Comparison of ENCODE assay signal across 12 cellular contexts in genomic region chr3:13416002-13416793, GRCh38. TPM values are rescaled to one million over a fixed set of nuclear protein-coding genes. Genes with fewer than 3 reads are reported as not detected.
DNase-seq lines count a peak whose midpoint lies in the region; ATAC-seq and TF ChIP-seq lines count a peak whose summit lies in the region.
"Had no signal": no experiment of that assay in that cellular context is flagged by ENCODE, and none has a peak within 500 bp of the region (broad histone marks: within the 10 kb centered on the region; RNA-seq: fewer than 3 reads in every experiment).

No MANE protein-coding gene starts in this region.

- H3K4me3 ChIP-seq in GM06990 (replicated peaks; ENCODE audit: low read depth, low read length) (peak overlapping the region; percentile 76), KMS-11 (IDR thresholded peaks at IDR 0.05; ENCODE audit: insufficient read depth, low read depth, low read length) (no peak overlapping the region)
- H3K4me3 ChIP-seq: gastroesophageal sphincter, ovary, SJSA1 had no signal

- H3K27ac ChIP-seq in KMS-11, result no peak overlapping the region
- H3K27ac ChIP-seq: gastroesophageal sphincter, ovary, SJSA1 had no signal

- DNase-seq in GM06990 (ENCODE audit: extremely low read depth, insufficient read length), result no peak
- peak in 1 of 2 donors; percentile 14 for DNase-seq in activated naive CD4-positive, alpha-beta T cell treated with anti-CD3 and anti-CD28 coated beads, Interleukin-2, amount 50 U/mL, for 72 hours (ENCODE audit: low spot score in 2 of 2)
- DNase-seq in neural crest cell (ENCODE audit: low read depth, low spot score), result no peak
- DNase-seq in hypothalamus (lab: John Stamatoyannopoulos, UW), result no peak
- no peak for DNase-seq in globus pallidus (ENCODE audit: low spot score)
- DNase-seq in kidney tubule cell (ENCODE audit: low spot score), result no peak
- DNase-seq: NCI-H1048, ovary had no signal

- peak overlapping the region; percentile 44; the same call in 1 of the 2 replicates for H3K4me2 ChIP-seq in KMS-11

- H3K27ac Mint-ChIP-seq in activated naive CD4-positive, alpha-beta T cell treated with anti-CD3 and anti-CD28 coated beads, Interleukin-2, amount 50 U/mL, for 72 hours, result peak overlapping the region; percentile 89 to 94
- no peak overlapping the region for H3K27ac Mint-ChIP-seq in neural crest cell (ENCODE audit: unreplicated experiment)

- peak overlapping the region; percentile 76 for H3K4me3 Mint-ChIP-seq in neural crest cell

- peaks cover 3% of the 10 kb centered on the region for H3K27me3 Mint-ChIP-seq in neural crest cell (ENCODE audit: low read depth)

- peaks cover 17 to 21% of the 10 kb centered on the region in 2 donors for H3K36me3 Mint-ChIP-seq in activated naive CD4-positive, alpha-beta T cell treated with anti-CD3 and anti-CD28 coated beads, Interleukin-2, amount 50 U/mL, for 72 hours
- H3K36me3 Mint-ChIP-seq in neural crest cell (ENCODE audit: low read depth), result no peaks in the 10 kb centered on the region

- H4K20me1 ChIP-seq in KMS-11 (ENCODE audit: insufficient read depth), result peaks cover 32% of the 10 kb centered on the region

- no peak for ATAC-seq in activated naive CD4-positive, alpha-beta T cell treated with anti-CD3 and anti-CD28 coated beads, Interleukin-2, amount 50 U/mL, for 72 hours
- ATAC-seq in HG02798 (IDR thresholded peaks at IDR 0.05; ENCODE audit: poor library complexity, unreplicated experiment), result no peak
- ATAC-seq: gastroesophageal sphincter had no signal

- H2AFZ ChIP-seq in KMS-11 (ENCODE audit: low read depth), result no peak overlapping the region

- H3K4me1 Mint-ChIP-seq in neural crest cell, result peaks cover 27% of the 10 kb centered on the region

- H3K4me1 ChIP-seq in KMS-11 (ENCODE audit: low read depth, poor library complexity, severe bottlenecking), result peaks cover 56% of the 10 kb centered on the region
- H3K4me1 ChIP-seq: SJSA1 had no signal

- no peaks in the 10 kb centered on the region for H3K27me3 ChIP-seq in GM06990 (replicated peaks; ENCODE audit: control insufficient read depth, insufficient read depth, low read length)
- H3K27me3 ChIP-seq in KMS-11 (ENCODE audit: insufficient read depth, low read depth), result no peaks in the 10 kb centered on the region
- H3K27me3 ChIP-seq: ovary had no signal

- no peaks in the 10 kb centered on the region for H3K9me3 Mint-ChIP-seq in activated naive CD4-positive, alpha-beta T cell treated with anti-CD3 and anti-CD28 coated beads, Interleukin-2, amount 50 U/mL, for 72 hours
- no peaks in the 10 kb centered on the region for H3K9me3 Mint-ChIP-seq in neural crest cell

- no peak overlapping the region for H3K9ac ChIP-seq in KMS-11

- TF ChIP-seq CTCF in GM06990 (IDR thresholded peaks at IDR 0.05; ENCODE audit: insufficient read depth, low read length, poor library complexity, severe bottlenecking), result peak; percentile 60
- 0 out of 2 replicates have a peak, but pooled peaks have one; percentile 20 for TF ChIP-seq CTCF in KMS-11 (conservative IDR thresholded peaks at IDR 0.05; ENCODE audit: low read depth, low read length)
- peak; percentile 43 for TF ChIP-seq CTCF in neural crest cell (conservative IDR thresholded peaks at IDR 0.05)

- H3K79me2 ChIP-seq in KMS-11 (ENCODE audit: insufficient read depth, low read depth), result peaks cover 82% of the 10 kb centered on the region

- H3K36me3 ChIP-seq in GM06990 (ENCODE audit: control insufficient read depth, insufficient read depth, low read length) (peaks cover 4% of the 10 kb centered on the region; the same call in 1 of the 2 replicates), KMS-11 (ENCODE audit: insufficient read depth) (no peaks in the 10 kb centered on the region)
- H3K36me3 ChIP-seq: gastroesophageal sphincter, ovary, SJSA1 had no signal

RNA-seq across cellular contexts. Expression of gene NUP210, which starts 3.9 kb away (rescaled TPM):
- 100 to 1,000 TPM; 116 to 147 TPM for total RNA-seq in activated naive CD4-positive, alpha-beta T cell treated with anti-CD3 and anti-CD28 coated beads, Interleukin-2, amount 50 U/mL, for 72 hours
- total RNA-seq in neural crest cell, result 59.4 and 59.5 TPM in 2 replicates
